8 cellular contexts compared by ENCODE assay signal in the genomic region with DNA sequence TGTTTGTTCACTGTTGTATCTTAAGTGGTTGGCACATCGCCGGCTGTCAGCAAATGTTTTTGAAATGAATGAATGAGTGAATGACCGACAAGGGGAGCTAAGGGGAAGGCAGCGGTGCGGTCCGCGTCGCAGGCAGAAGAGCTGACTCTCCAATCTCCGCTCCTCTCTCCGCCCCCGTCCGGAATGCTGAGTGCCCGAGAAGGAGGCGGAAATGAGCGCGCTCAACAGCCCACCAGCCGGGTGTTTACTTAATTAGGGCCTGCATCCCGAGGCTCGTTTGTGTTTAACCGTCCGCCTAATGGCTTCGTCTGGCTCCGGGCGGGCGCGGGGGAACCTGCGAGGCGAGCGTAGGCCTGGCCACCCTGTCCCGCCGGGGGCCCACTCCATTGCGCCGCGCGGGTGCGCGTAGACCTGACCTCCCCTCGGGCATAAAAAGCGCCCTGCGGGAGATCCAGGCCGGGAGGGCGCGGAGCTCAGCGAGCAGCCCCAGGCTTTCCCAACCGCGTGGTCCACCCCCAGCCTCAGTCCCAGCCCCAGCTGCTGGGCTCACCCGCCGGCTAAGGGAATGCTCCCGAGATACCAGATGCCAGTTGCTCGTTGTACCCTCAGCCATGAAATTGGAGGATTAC. TPM values are rescaled to one million over a fixed set of nuclear protein-coding genes. Genes with fewer than 3 reads are reported as not detected.
DNase-seq lines count a peak whose midpoint lies in the region; ATAC-seq, FAIRE-seq and TF ChIP-seq lines count a peak whose summit lies in the region.

No MANE protein-coding gene starts in this region.

- no peaks in the 10 kb centered on the region for H4K20me1 ChIP-seq in astrocyte (ENCODE audit: insufficient read depth, low read length)

- no peak overlapping the region for H3K27ac ChIP-seq in astrocyte (ENCODE audit: low read depth, low read length)
- H3K27ac ChIP-seq in vagina, result no peak overlapping the region

- DNase-seq in natural killer cell treated with Interleukin-12 subunit alpha and Interleukin-12 subunit beta and Interleukin-15 and Interleukin-18, amount 100 ng/mL, for 72 hours (ENCODE audit: low spot score), result no peak
- DNase-seq in natural killer cell (no peak), astrocyte (ENCODE audit: low read depth) (peak; percentile 50), left kidney (ENCODE audit: low read depth, low spot score) (peak; percentile 93), vagina (ENCODE audit: extremely low spot score in 2 of 2) (no peak), SW480 (ENCODE audit: low spot score) (no peak)

- no peaks in the 10 kb centered on the region for H3K79me2 ChIP-seq in astrocyte (ENCODE audit: insufficient read depth, low read length)

- peaks cover 26 to 32% of the 10 kb centered on the region in 2 donors for H3K27me3 Mint-ChIP-seq in natural killer cell treated with Interleukin-12 subunit alpha and Interleukin-12 subunit beta and Interleukin-15 and Interleukin-18, amount 100 ng/mL, for 72 hours
- peaks cover 30 to 45% of the 10 kb centered on the region in 2 donors for H3K27me3 Mint-ChIP-seq in natural killer cell (ENCODE audit: low read depth in 2 of 2)
- peaks cover 7% of the 10 kb centered on the region for H3K27me3 Mint-ChIP-seq in astrocyte (ENCODE audit: low read depth, unreplicated experiment)

- H3K4me3 ChIP-seq in astrocyte (ENCODE audit: insufficient read depth, low read depth, low read length) (peak overlapping the region; percentile 23), vagina (peak overlapping the region; percentile 11 to 35)

- H3K4me1 Mint-ChIP-seq in natural killer cell treated with Interleukin-12 subunit alpha and Interleukin-12 subunit beta and Interleukin-15 and Interleukin-18, amount 100 ng/mL, for 72 hours (ENCODE audit: low read depth in 2 of 2), result peaks cover 11 to 14% of the 10 kb centered on the region in 2 donors
- H3K4me1 Mint-ChIP-seq in natural killer cell (peaks cover 0 to 5% of the 10 kb centered on the region in 2 donors), astrocyte (ENCODE audit: low read depth, unreplicated experiment) (peaks cover 8% of the 10 kb centered on the region)

- TF ChIP-seq CTCF in natural killer cell (IDR thresholded peaks at IDR 0.05), result no peak
- no peak for TF ChIP-seq CTCF in astrocyte (IDR thresholded peaks at IDR 0.05; ENCODE audit: insufficient read depth, low read depth, low read length)
- no peak for TF ChIP-seq CTCF in vagina (IDR thresholded peaks at IDR 0.05)

- no peaks in the 10 kb centered on the region for H3K36me3 ChIP-seq in astrocyte (ENCODE audit: insufficient read depth, low read length)
- H3K36me3 ChIP-seq in vagina, result no peaks in the 10 kb centered on the region

- ATAC-seq in natural killer cell treated with Interleukin-12 subunit alpha and Interleukin-12 subunit beta and Interleukin-15 and Interleukin-18, amount 100 ng/mL, for 72 hours, result peak; percentile 18 to 41
- ATAC-seq in natural killer cell (no peak), HG02938 (IDR thresholded peaks at IDR 0.05; ENCODE audit: unreplicated experiment) (no peak), HG03520 (IDR thresholded peaks at IDR 0.05; ENCODE audit: unreplicated experiment) (no peak)

- intact Hi-C loops in natural killer cell (cut with micrococcal nuclease) (no loop called here), vagina (cut with DNase I) (no loop called here)

- H3K4me2 ChIP-seq in astrocyte (ENCODE audit: low read length), result peak overlapping the region; percentile 87

- FAIRE-seq in astrocyte (lab: Jason Lieb, UNC), result no peak

- peaks cover 31% of the 10 kb centered on the region for H3K27me3 ChIP-seq in astrocyte (ENCODE audit: insufficient read depth, low read length)
- no peaks in the 10 kb centered on the region for H3K27me3 ChIP-seq in vagina

- H3K9me3 Mint-ChIP-seq in natural killer cell treated with Interleukin-12 subunit alpha and Interleukin-12 subunit beta and Interleukin-15 and Interleukin-18, amount 100 ng/mL, for 72 hours, result no peaks in the 10 kb centered on the region
- H3K9me3 Mint-ChIP-seq in natural killer cell, result no peaks in the 10 kb centered on the region
- H3K9me3 Mint-ChIP-seq in astrocyte (ENCODE audit: unreplicated experiment), result no peaks in the 10 kb centered on the region

- H2AFZ ChIP-seq in astrocyte (ENCODE audit: low read depth, low read length), result peak overlapping the region; percentile 84

- H3K9ac ChIP-seq in astrocyte (ENCODE audit: low read length), result no peak overlapping the region

- peaks cover 4% of the 10 kb centered on the region for H3K36me3 Mint-ChIP-seq in natural killer cell treated with Interleukin-12 subunit alpha and Interleukin-12 subunit beta and Interleukin-15 and Interleukin-18, amount 100 ng/mL, for 72 hours
- H3K36me3 Mint-ChIP-seq in natural killer cell (no peaks in the 10 kb centered on the region), astrocyte (ENCODE audit: low read depth, unreplicated experiment) (no peaks in the 10 kb centered on the region)

- H3K4me3 Mint-ChIP-seq in natural killer cell treated with Interleukin-12 subunit alpha and Interleukin-12 subunit beta and Interleukin-15 and Interleukin-18, amount 100 ng/mL, for 72 hours, result peak overlapping the region; percentile 10
- no peak overlapping the region for H3K4me3 Mint-ChIP-seq in natural killer cell
- no peak overlapping the region for H3K4me3 Mint-ChIP-seq in astrocyte (ENCODE audit: unreplicated experiment)

- no peak overlapping the region for H3K27ac Mint-ChIP-seq in natural killer cell treated with Interleukin-12 subunit alpha and Interleukin-12 subunit beta and Interleukin-15 and Interleukin-18, amount 100 ng/mL, for 72 hours
- H3K27ac Mint-ChIP-seq in natural killer cell, result no peak overlapping the region
- peak overlapping the region; percentile 24 for H3K27ac Mint-ChIP-seq in astrocyte (ENCODE audit: unreplicated experiment)

- H3K4me1 ChIP-seq in astrocyte (ENCODE audit: insufficient read depth, low read length), result peaks cover 28% of the 10 kb centered on the region
- peaks cover 29% of the 10 kb centered on the region for H3K4me1 ChIP-seq in vagina

- no peaks in the 10 kb centered on the region for H3K9me3 ChIP-seq in astrocyte (ENCODE audit: insufficient read depth, low read depth, low read length)
- H3K9me3 ChIP-seq in vagina, result no peaks in the 10 kb centered on the region

- no peak for TF ChIP-seq POLR2A in vagina (IDR thresholded peaks at IDR 0.05)

RNA-seq across cellular contexts. Expression of gene CDH3, which starts 2.6 kb away (rescaled TPM):
- total RNA-seq in natural killer cell treated with Interleukin-12 subunit alpha and Interleukin-12 subunit beta and Interleukin-15 and Interleukin-18, amount 100 ng/mL, for 72 hours, result 1 to 10 TPM in 1 of 2 donors, under 1 TPM in 1; 0.88 to 2.3 TPM
- under 1 TPM in 2 of 3 donors, not detected in 1; 0.79 to 0.92 TPM for total RNA-seq in natural killer cell
- 13.2 and 14.1 TPM in 2 replicates for total RNA-seq in astrocyte
- total RNA-seq in vagina, result 35.4 TPM

Comparison
In these comparisons a context has a peak if more than half of its experiments do, and no peak if none do; other contexts are left out.
1. ATAC-seq: peak in natural killer cell treated with Interleukin-12 subunit alpha and Interleukin-12 subunit beta and Interleukin-15 and Interleukin-18, amount 100 ng/mL, for 72 hours (2 of 2); none in natural killer cell (0 of 3), HG02938 (single experiment) and HG03520 (single experiment).
2. DNase-seq: peak in astrocyte (single experiment) and left kidney (single experiment); none in natural killer cell treated with Interleukin-12 subunit alpha and Interleukin-12 subunit beta and Interleukin-15 and Interleukin-18, amount 100 ng/mL, for 72 hours (single experiment), natural killer cell (single experiment), vagina (0 of 2) and SW480 (single experiment).